In genomic region chr10:3455385-3456334, GRCh38 we compare ENCODE assay signal across 13 cellular contexts.
DNase-seq lines count a peak whose midpoint lies in the region; ATAC-seq and TF ChIP-seq lines count a peak whose summit lies in the region.
"Had no signal": no experiment of that assay in that cellular context is flagged by ENCODE, and none has a peak within 500 bp of the region (broad histone marks: within the 10 kb centered on the region; RNA-seq: fewer than 3 reads in every experiment).

No MANE protein-coding gene starts in this region.

- ATAC-seq in left ventricle myocardium superior (peak; percentile 50), Right ventricle myocardium inferior (no peak), right cardiac atrium (no peak)
- ATAC-seq in natural killer cell treated with Interleukin-12 subunit alpha and Interleukin-12 subunit beta and Interleukin-15 and Interleukin-18, amount 100 ng/mL, for 72 hours = no peak
- ATAC-seq: SK-N-SH treated with all-trans-retinoic acid at 6 μM for 48 hours had no signal

- H3K9me3 ChIP-seq in right cardiac atrium (ENCODE audit: control insufficient read depth, low read length) = no peaks in the 10 kb centered on the region

- peaks cover 34% of the 10 kb centered on the region for H3K4me1 Mint-ChIP-seq in activated T-helper 1 cell treated with anti-CD3 and anti-CD28 coated beads, Interleukin-12 subunit alpha, Interleukin-12 subunit beta, Interleukin-2, Interleukin-4 antibody, amounts not matched to agents 30 ng/mL and 10 ng/mL and 1 ng/mL, durations not matched to agents 14 hours and 24 hours and 36 hours (ENCODE audit: low read depth)
- H3K4me1 Mint-ChIP-seq in natural killer cell treated with Interleukin-12 subunit alpha and Interleukin-12 subunit beta and Interleukin-15 and Interleukin-18, amount 100 ng/mL, for 72 hours (ENCODE audit: low read depth in 2 of 2) = peaks cover 5 to 9% of the 10 kb centered on the region in 2 donors
- H3K4me1 Mint-ChIP-seq: central memory CD8-positive, alpha-beta T cell had no signal

- H3K4me1 ChIP-seq in right cardiac atrium (ENCODE audit: control insufficient read depth, insufficient read depth, low read length) = no peaks in the 10 kb centered on the region

- intact Hi-C loops in left ventricle myocardium superior (cut with micrococcal nuclease) = no loop called here
- intact Hi-C loops in Right ventricle myocardium inferior (cut with DNase I) = no loop called here
- intact Hi-C loops in activated T-helper 1 cell treated with anti-CD3 and anti-CD28 coated beads, Interleukin-12 subunit alpha, Interleukin-12 subunit beta, Interleukin-2, Interleukin-4 antibody, amounts not matched to agents 30 ng/mL and 10 ng/mL and 1 ng/mL, durations not matched to agents 14 hours and 24 hours and 36 hours (cut with micrococcal nuclease) = no loop called here
- intact Hi-C loops in right cardiac atrium (cut with DNase I) = no loop called here

- H3K36me3 Mint-ChIP-seq in activated T-helper 1 cell treated with anti-CD3 and anti-CD28 coated beads, Interleukin-12 subunit alpha, Interleukin-12 subunit beta, Interleukin-2, Interleukin-4 antibody, amounts not matched to agents 30 ng/mL and 10 ng/mL and 1 ng/mL, durations not matched to agents 14 hours and 24 hours and 36 hours (ENCODE audit: low read depth) = peaks cover 7% of the 10 kb centered on the region
- H3K36me3 Mint-ChIP-seq in natural killer cell treated with Interleukin-12 subunit alpha and Interleukin-12 subunit beta and Interleukin-15 and Interleukin-18, amount 100 ng/mL, for 72 hours = no peaks in the 10 kb centered on the region
- H3K36me3 Mint-ChIP-seq: memory B cell had no signal

- H3K27me3 ChIP-seq in right cardiac atrium (ENCODE audit: control insufficient read depth, insufficient read depth) = no peaks in the 10 kb centered on the region

- WGBS in right cardiac atrium = 71% methylated on average over 13 of the region's 13 CpGs

- DNase-seq in left ventricle myocardium superior = no peak
- DNase-seq in Right ventricle myocardium inferior (ENCODE audit: missing footprints) = no peak
- DNase-seq in activated T-helper 1 cell treated with anti-CD3 and anti-CD28 coated beads, Interleukin-12 subunit alpha, Interleukin-12 subunit beta, Interleukin-2, Interleukin-4 antibody, amounts not matched to agents 30 ng/mL and 10 ng/mL and 1 ng/mL, durations not matched to agents 14 hours and 24 hours and 36 hours (ENCODE audit: low spot score) = no peak
- peak in 1 of 3 donors; percentile 60 for DNase-seq in right cardiac atrium
- no peak for DNase-seq in activated gamma-delta T cell treated with Interleukin-2 at 50 U/mL for 16 hours
- no peak for DNase-seq in GM10266 (ENCODE audit: extremely low spot score)
- no peak for DNase-seq in natural killer cell treated with Interleukin-12 subunit alpha and Interleukin-12 subunit beta and Interleukin-15 and Interleukin-18, amount 100 ng/mL, for 72 hours (ENCODE audit: low spot score)
- no peak for DNase-seq in NCI-H2171 treated with DMSO at 0.1 percent for 48 hours (lab: John Stamatoyannopoulos, UW)
- DNase-seq: glutamatergic neuron, NCI-H524 had no signal

- peak overlapping the region; percentile 53 for H3K27ac Mint-ChIP-seq in activated T-helper 1 cell treated with anti-CD3 and anti-CD28 coated beads, Interleukin-12 subunit alpha, Interleukin-12 subunit beta, Interleukin-2, Interleukin-4 antibody, amounts not matched to agents 30 ng/mL and 10 ng/mL and 1 ng/mL, durations not matched to agents 14 hours and 24 hours and 36 hours
- H3K27ac Mint-ChIP-seq in natural killer cell treated with Interleukin-12 subunit alpha and Interleukin-12 subunit beta and Interleukin-15 and Interleukin-18, amount 100 ng/mL, for 72 hours = peak overlapping the region in 1 of 2 donors; percentile 7
- H3K27ac Mint-ChIP-seq: memory B cell had no signal

- H3K4me3 Mint-ChIP-seq in activated T-helper 1 cell treated with anti-CD3 and anti-CD28 coated beads, Interleukin-12 subunit alpha, Interleukin-12 subunit beta, Interleukin-2, Interleukin-4 antibody, amounts not matched to agents 30 ng/mL and 10 ng/mL and 1 ng/mL, durations not matched to agents 14 hours and 24 hours and 36 hours = no peak overlapping the region
- H3K4me3 Mint-ChIP-seq in natural killer cell treated with Interleukin-12 subunit alpha and Interleukin-12 subunit beta and Interleukin-15 and Interleukin-18, amount 100 ng/mL, for 72 hours = no peak overlapping the region
- H3K4me3 Mint-ChIP-seq: central memory CD8-positive, alpha-beta T cell; memory B cell had no signal

- peaks cover 7% of the 10 kb centered on the region for H3K9me3 Mint-ChIP-seq in activated T-helper 1 cell treated with anti-CD3 and anti-CD28 coated beads, Interleukin-12 subunit alpha, Interleukin-12 subunit beta, Interleukin-2, Interleukin-4 antibody, amounts not matched to agents 30 ng/mL and 10 ng/mL and 1 ng/mL, durations not matched to agents 14 hours and 24 hours and 36 hours
- H3K9me3 Mint-ChIP-seq in natural killer cell treated with Interleukin-12 subunit alpha and Interleukin-12 subunit beta and Interleukin-15 and Interleukin-18, amount 100 ng/mL, for 72 hours = no peaks in the 10 kb centered on the region
- H3K9me3 Mint-ChIP-seq: central memory CD8-positive, alpha-beta T cell; memory B cell had no signal

- TF ChIP-seq CTCF in GM10266 (IDR thresholded peaks at IDR 0.05; ENCODE audit: control insufficient read depth, insufficient read depth, low read depth, missing control alignments) = no peak

- no peak overlapping the region for H3K4me3 ChIP-seq in right cardiac atrium (ENCODE audit: low read length)

- H3K27ac ChIP-seq in right cardiac atrium (ENCODE audit: low read length) = peak overlapping the region; percentile 30

- peaks cover 12% of the 10 kb centered on the region for H3K27me3 Mint-ChIP-seq in activated T-helper 1 cell treated with anti-CD3 and anti-CD28 coated beads, Interleukin-12 subunit alpha, Interleukin-12 subunit beta, Interleukin-2, Interleukin-4 antibody, amounts not matched to agents 30 ng/mL and 10 ng/mL and 1 ng/mL, durations not matched to agents 14 hours and 24 hours and 36 hours (ENCODE audit: insufficient read depth)
- H3K27me3 Mint-ChIP-seq in natural killer cell treated with Interleukin-12 subunit alpha and Interleukin-12 subunit beta and Interleukin-15 and Interleukin-18, amount 100 ng/mL, for 72 hours = peaks cover 2 to 9% of the 10 kb centered on the region in 2 donors
